ENCODE assay signal across 8 cellular contexts in genomic region chr16:20849587-20850390, GRCh38. TPM values are rescaled to one million over a fixed set of nuclear protein-coding genes. Genes with fewer than 3 reads are reported as not detected.
DNase-seq lines count a peak whose midpoint lies in the region; ATAC-seq and TF ChIP-seq lines count a peak whose summit lies in the region.

No MANE protein-coding gene starts in this region.

- DNase-seq in CD14-positive monocyte (ENCODE audit: low spot score) (no peak), OCI-M1 (lab: John Stamatoyannopoulos, UW) (peak; percentile 81), activated T-cell treated with anti-CD3 and anti-CD28 coated beads for 4 hours (peak; percentile 65), esophagus squamous epithelium (lab: John Stamatoyannopoulos, UW) (no peak)
- DNase-seq in stimulated activated naive CD8-positive, alpha-beta T cell treated with anti-CD3 and anti-CD28 coated beads, Interleukin-15, Interleukin-2, amounts not matched to agents 100 U/mL and 50 U/mL, for 24 hours: peak; percentile 70

- POLR2A ChIA-PET in HEK293 (lab: Yijun Ruan, JAX): interaction anchor here (0.5 kb wide), 1 partner anchor 269 kb away, joined by 3 read pairs; no protein-coding TSS in a partner anchor

- no peaks in the 10 kb centered on the region for H3K4me1 ChIP-seq in HEK293 (ENCODE audit: control insufficient read depth, insufficient read depth, low read length)
- peaks cover 15 to 50% (median 25%) of the 10 kb centered on the region in 3 donors for H3K4me1 ChIP-seq in esophagus squamous epithelium

- no peaks in the 10 kb centered on the region for H3K9me3 ChIP-seq in HEK293 (ENCODE audit: control insufficient read depth, insufficient read depth, low read depth, low read length)
- no peaks in the 10 kb centered on the region for H3K9me3 ChIP-seq in esophagus squamous epithelium

- H3K27ac Mint-ChIP-seq in CD14-positive monocyte (peak overlapping the region in 3 of 7 donors; percentile 63 to 70 (median 68)), nephron (peak overlapping the region; percentile 14 to 92 (median 91))

- H3K27ac ChIP-seq in HEK293 (ENCODE audit: extremely low read depth, low read depth, low read length) (no peak overlapping the region), esophagus squamous epithelium (peak overlapping the region in 3 of 4 donors; percentile 83 to 87 (median 84))

- no peak overlapping the region for H3K4me3 Mint-ChIP-seq in CD14-positive monocyte
- H3K4me3 Mint-ChIP-seq in nephron: no peak overlapping the region

- no peak for ATAC-seq in stimulated activated naive CD8-positive, alpha-beta T cell treated with anti-CD3 and anti-CD28 coated beads, Interleukin-15, Interleukin-2, amounts not matched to agents 100 U/mL and 50 U/mL, for 24 hours
- ATAC-seq in GM18502 (IDR thresholded peaks at IDR 0.05; ENCODE audit: poor library complexity, unreplicated experiment): no peak

- H3K9me3 Mint-ChIP-seq in CD14-positive monocyte (no peaks in the 10 kb centered on the region), nephron (no peaks in the 10 kb centered on the region)

- H3K36me3 Mint-ChIP-seq in CD14-positive monocyte: peaks cover 16 to 27% of the 10 kb centered on the region in 2 donors
- H3K36me3 Mint-ChIP-seq in nephron (ENCODE audit: low read depth): peaks cover 18% of the 10 kb centered on the region

- 31% methylated on average over 6 of the region's 6 CpGs for WGBS in esophagus squamous epithelium, 2 donors

- H3K36me3 ChIP-seq in HEK293 (ENCODE audit: control insufficient read depth in 2 of 2, insufficient read depth in 1 of 2, low read length in 2 of 2) (peaks cover 0 to 77% of the 10 kb centered on the region in 2 experiments), esophagus squamous epithelium (peaks cover 0 to 21% (median 0%) of the 10 kb centered on the region in 3 donors)

- intact Hi-C loops in CD14-positive monocyte (cut with micrococcal nuclease) (loop anchor here (2.0 kb wide), 2 partner anchors 233 to 235 kb away; no protein-coding TSS in a partner anchor), esophagus squamous epithelium (cut with DNase I) (loop anchor here (5.0 to 10.0 kb wide), 2 partner anchors 65 to 233 kb away; no protein-coding TSS in a partner anchor)

- peak; percentile 99 for TF ChIP-seq CTCF in CD14-positive monocyte (IDR thresholded peaks at IDR 0.05)
- peak; percentile 75 for TF ChIP-seq CTCF in HEK293 (tag by site-specific recombination; IDR thresholded peaks at IDR 0.05)
- peak; percentile 87 to 99 (median 96) for TF ChIP-seq CTCF in esophagus squamous epithelium (IDR thresholded peaks at IDR 0.05)
- TF ChIP-seq CTCF in nephron (IDR thresholded peaks at IDR 0.05; ENCODE audit: unreplicated experiment in 3 of 3): peak; percentile 96 to 97 (median 97)

- peaks cover 17% of the 10 kb centered on the region for H3K4me1 Mint-ChIP-seq in CD14-positive monocyte
- peaks cover 30% of the 10 kb centered on the region for H3K4me1 Mint-ChIP-seq in nephron

- H3K27me3 Mint-ChIP-seq in CD14-positive monocyte (ENCODE audit: low read depth in 3 of 3) (peaks cover 0 to 2% (median 0%) of the 10 kb centered on the region in 3 donors), nephron (ENCODE audit: low read depth) (no peaks in the 10 kb centered on the region)

- H3K27me3 ChIP-seq in esophagus squamous epithelium: no peaks in the 10 kb centered on the region

- no peak for TF ChIP-seq POLR2A in esophagus squamous epithelium (IDR thresholded peaks at IDR 0.05)

- CTCF ChIA-PET in HEK293 (lab: Yijun Ruan, JAX): interaction anchor here (0.6 to 5.3 kb wide), 39 partner anchors 9 to 460 kb away, joined by 3 to 44 read pairs (median 4); partner anchors contain the start of genes DCUN1D3 and LYRM1

- no peak overlapping the region for H3K4me3 ChIP-seq in HEK293 (ENCODE audit: low read depth, low read length)
- no peak overlapping the region for H3K4me3 ChIP-seq in esophagus squamous epithelium

TF ChIP-seq in HEK293, 187 proteins besides CTCF, POLR2A, EP300 and RAD21:
- no peak for TF ChIP-seq ZNF530 (tag by site-specific recombination; IDR thresholded peaks at IDR 0.05; ENCODE audit: low read depth)
- peak; percentile 64; the same call in 1 of the 2 replicates for TF ChIP-seq PRDM1 (tag by site-specific recombination; IDR thresholded peaks at IDR 0.05)
- TF ChIP-seq ZSCAN30 (tag by site-specific recombination; IDR thresholded peaks at IDR 0.05): 0 out of 2 replicates have a peak, but pooled peaks have one; percentile 1
- TF ChIP-seq PRDM6 (tag by site-specific recombination; IDR thresholded peaks at IDR 0.05): peak; percentile 59
- 0 out of 2 replicates have a peak, but pooled peaks have one; percentile 32 for TF ChIP-seq ZBTB17 (tag by site-specific recombination; IDR thresholded peaks at IDR 0.05)
- TF ChIP-seq HOXD13 (CRISPR knock-in tag; IDR thresholded peaks at IDR 0.05; ENCODE audit: borderline replicate concordance): no peak
- TF ChIP-seq ZNF660 (tag by site-specific recombination; IDR thresholded peaks at IDR 0.05): peak; percentile 74
- no peak for TF ChIP-seq ZNF280D (tag by site-specific recombination; IDR thresholded peaks at IDR 0.05)
- peak; percentile 96 for TF ChIP-seq ZNF654 (tag by site-specific recombination; IDR thresholded peaks at IDR 0.05; ENCODE audit: low read depth)
- TF ChIP-seq ZNF692 (tag by site-specific recombination; IDR thresholded peaks at IDR 0.05): 0 out of 2 replicates have a peak, but pooled peaks have one; percentile 24
- TF ChIP-seq ZNF2 (tag by site-specific recombination; IDR thresholded peaks at IDR 0.05): 0 out of 2 replicates have a peak, but pooled peaks have one; percentile 22
- TF ChIP-seq ZNF324 (tag by site-specific recombination; IDR thresholded peaks at IDR 0.05): no peak
TF ChIP-seq in HEK293: peak in this region for 8.

RNA-seq across cellular contexts. Expression of gene REXO5, which starts 43.5 kb away (rescaled TPM):
- 1 to 10 TPM in 1 of 2 donors, under 1 TPM in 1; 0.52 to 1.4 TPM for polyA plus RNA-seq in CD14-positive monocyte
- 1 to 10 TPM in 3 of 4 donors, under 1 TPM in 1; 0.49 to 3.2 (median 2.7) TPM for total RNA-seq in esophagus squamous epithelium

RNA-seq across cellular contexts. Expression of gene ERI2, which starts 43.5 kb away (rescaled TPM):
- 10 to 100 TPM; 10.4 to 10.5 TPM for polyA plus RNA-seq in CD14-positive monocyte
- total RNA-seq in esophagus squamous epithelium: 10 to 100 TPM; 12.5 to 20.0 (median 19.0) TPM

RNA-seq across cellular contexts. Expression of gene DCUN1D3, which starts 50.4 kb away (rescaled TPM):
- polyA plus RNA-seq in CD14-positive monocyte: 1 to 10 TPM; 1.0 to 1.3 TPM
- total RNA-seq in esophagus squamous epithelium: 10 to 100 TPM; 14.5 to 37.2 (median 19.4) TPM

RNA-seq across cellular contexts. Expression of gene LYRM1, which starts 50.8 kb away (rescaled TPM):
- 10 to 100 TPM; 25.5 to 29.5 TPM for polyA plus RNA-seq in CD14-positive monocyte
- total RNA-seq in esophagus squamous epithelium: 10 to 100 TPM; 21.9 to 37.9 (median 34.3) TPM

Comparison
In these comparisons a context has a peak if more than half of its experiments do, and no peak if none do; other contexts are left out.
1. DNase-seq: peak in OCI-M1 (single experiment), activated T-cell treated with anti-CD3 and anti-CD28 coated beads for 4 hours (single experiment) and stimulated activated naive CD8-positive, alpha-beta T cell treated with anti-CD3 and anti-CD28 coated beads, Interleukin-15, Interleukin-2, amounts not matched to agents 100 U/mL and 50 U/mL, for 24 hours (single experiment); none in CD14-positive monocyte (single experiment) and esophagus squamous epithelium (single experiment).
2. Peak in every context shown above with its lines, with median percentiles within 50 percentile points of each other: CTCF ChIP-seq.